2 cellular contexts compared by ENCODE assay signal in genomic region chr4:48085821-48086602, GRCh38.
TF ChIP-seq lines count a peak whose summit lies in the region.

No MANE protein-coding gene starts in this region.

TF ChIP-seq in H1, 55 proteins besides CTCF, POLR2A, EP300 and RAD21:
- TF ChIP-seq ZNF274 (IDR thresholded peaks at IDR 0.05; ENCODE audit: borderline replicate concordance, extremely low read depth, low read length): no peak

TF ChIP-seq in WTC11, 78 proteins besides CTCF, POLR2A, EP300 and RAD21:
- TF ChIP-seq ZNF423 (CRISPR knock-in tag; IDR thresholded peaks at IDR 0.05) (no peak), ATF1 (CRISPR knock-in tag; IDR thresholded peaks at IDR 0.05) (no peak), ZNF416 (CRISPR knock-in tag; IDR thresholded peaks at IDR 0.05) (no peak), RORB (CRISPR knock-in tag; IDR thresholded peaks at IDR 0.05) (no peak), ZNF396 (CRISPR knock-in tag; IDR thresholded peaks at IDR 0.05; ENCODE audit: borderline replicate concordance) (no peak), SMAD4 (CRISPR knock-in tag; IDR thresholded peaks at IDR 0.05) (no peak)
